Comparison of ENCODE assay signal across 13 cellular contexts in genomic region chr6:69487688-69488087, GRCh38.
DNase-seq lines count a peak whose midpoint lies in the region; ATAC-seq and TF ChIP-seq lines count a peak whose summit lies in the region.
"Had no signal": no experiment of that assay in that cellular context is flagged by ENCODE, and none has a peak within 500 bp of the region (broad histone marks: within the 10 kb centered on the region; RNA-seq: fewer than 3 reads in every experiment).

No MANE protein-coding gene starts in this region.

- H3K9me3 ChIP-seq in RWPE2 (ENCODE audit: severe bottlenecking) = no peaks in the 10 kb centered on the region

- H3K36me3 ChIP-seq in RWPE2 (ENCODE audit: low read depth) = no peaks in the 10 kb centered on the region

- ATAC-seq in HG03159 (IDR thresholded peaks at IDR 0.05; ENCODE audit: unreplicated experiment) = peak; percentile 60
- ATAC-seq in RWPE2 (ENCODE audit: low read depth) = no peak
- ATAC-seq in sciatic nerve = no peak
- ATAC-seq in GM21723 (IDR thresholded peaks at IDR 0.05; ENCODE audit: unreplicated experiment) = no peak
- ATAC-seq: activated naive CD4-positive, alpha-beta T cell treated with anti-CD3 and anti-CD28 coated beads, Interleukin-2, amount 50 U/mL, for 72 hours; T-cell had no signal

- no peak overlapping the region for H3K27ac ChIP-seq in RWPE2 (ENCODE audit: poor library complexity, severe bottlenecking)

- H3K27me3 ChIP-seq in RWPE2 (ENCODE audit: insufficient read depth, poor library complexity, severe bottlenecking) = no peaks in the 10 kb centered on the region

- peak; percentile 50 for DNase-seq in DMS 273 (lab: John Stamatoyannopoulos, UW; ENCODE audit: unreplicated experiment)
- no peak for DNase-seq in DMS 273 treated with DMSO at 0.1 percent for 48 hours (lab: John Stamatoyannopoulos, UW)
- DNase-seq in RWPE2 (ENCODE audit: low spot score) = no peak
- peak; percentile 11 for DNase-seq in iris pigment epithelial cell (ENCODE audit: low read depth)
- DNase-seq in sciatic nerve (ENCODE audit: low spot score) = no peak
- DNase-seq in GF-D8 (lab: John Stamatoyannopoulos, UW) = no peak
- DNase-seq: 8988T; activated CD4-positive, alpha-beta memory T cell treated with anti-CD3 and anti-CD28 coated beads for 36 hours; head of caudate nucleus; T-cell had no signal

- intact Hi-C loops in sciatic nerve (cut with DNase I) = no loop called here

- TF ChIP-seq CTCF in RWPE2 (IDR thresholded peaks at IDR 0.05; ENCODE audit: poor library complexity, severe bottlenecking) = peak; percentile 23

- no peak overlapping the region for H3K4me3 ChIP-seq in RWPE2 (ENCODE audit: severe bottlenecking)

- H3K4me1 ChIP-seq in RWPE2 (ENCODE audit: insufficient read depth, poor library complexity, severe bottlenecking) = no peaks in the 10 kb centered on the region

Comparison
In these comparisons a context has a peak if more than half of its experiments do, and no peak if none do; other contexts are left out.
1. DNase-seq: peak in DMS 273 (single experiment) and iris pigment epithelial cell (single experiment); none in DMS 273 treated with DMSO at 0.1 percent for 48 hours (single experiment), RWPE2 (single experiment), sciatic nerve (single experiment) and GF-D8 (single experiment).